1 cellular context compared by ENCODE assay signal in genomic region chr15:22265056-22265945, GRCh38.
TF ChIP-seq lines count a peak whose summit lies in the region.

No MANE protein-coding gene starts in this region.

TF ChIP-seq in GM23338, 12 proteins besides CTCF, POLR2A, EP300 and RAD21 (continued from another document):
- TF ChIP-seq REST (IDR thresholded peaks at IDR 0.05; ENCODE audit: unreplicated experiment) (no peak), EZH2 (IDR thresholded peaks at IDR 0.05; ENCODE audit: low read depth, unreplicated experiment) (no peak), NANOG (IDR thresholded peaks at IDR 0.05; ENCODE audit: borderline replicate concordance) (no peak), ZNF331 (CRISPR knock-in tag; IDR thresholded peaks at IDR 0.05; ENCODE audit: low read depth) (no peak)
- TF ChIP-seq, protein P1, sequence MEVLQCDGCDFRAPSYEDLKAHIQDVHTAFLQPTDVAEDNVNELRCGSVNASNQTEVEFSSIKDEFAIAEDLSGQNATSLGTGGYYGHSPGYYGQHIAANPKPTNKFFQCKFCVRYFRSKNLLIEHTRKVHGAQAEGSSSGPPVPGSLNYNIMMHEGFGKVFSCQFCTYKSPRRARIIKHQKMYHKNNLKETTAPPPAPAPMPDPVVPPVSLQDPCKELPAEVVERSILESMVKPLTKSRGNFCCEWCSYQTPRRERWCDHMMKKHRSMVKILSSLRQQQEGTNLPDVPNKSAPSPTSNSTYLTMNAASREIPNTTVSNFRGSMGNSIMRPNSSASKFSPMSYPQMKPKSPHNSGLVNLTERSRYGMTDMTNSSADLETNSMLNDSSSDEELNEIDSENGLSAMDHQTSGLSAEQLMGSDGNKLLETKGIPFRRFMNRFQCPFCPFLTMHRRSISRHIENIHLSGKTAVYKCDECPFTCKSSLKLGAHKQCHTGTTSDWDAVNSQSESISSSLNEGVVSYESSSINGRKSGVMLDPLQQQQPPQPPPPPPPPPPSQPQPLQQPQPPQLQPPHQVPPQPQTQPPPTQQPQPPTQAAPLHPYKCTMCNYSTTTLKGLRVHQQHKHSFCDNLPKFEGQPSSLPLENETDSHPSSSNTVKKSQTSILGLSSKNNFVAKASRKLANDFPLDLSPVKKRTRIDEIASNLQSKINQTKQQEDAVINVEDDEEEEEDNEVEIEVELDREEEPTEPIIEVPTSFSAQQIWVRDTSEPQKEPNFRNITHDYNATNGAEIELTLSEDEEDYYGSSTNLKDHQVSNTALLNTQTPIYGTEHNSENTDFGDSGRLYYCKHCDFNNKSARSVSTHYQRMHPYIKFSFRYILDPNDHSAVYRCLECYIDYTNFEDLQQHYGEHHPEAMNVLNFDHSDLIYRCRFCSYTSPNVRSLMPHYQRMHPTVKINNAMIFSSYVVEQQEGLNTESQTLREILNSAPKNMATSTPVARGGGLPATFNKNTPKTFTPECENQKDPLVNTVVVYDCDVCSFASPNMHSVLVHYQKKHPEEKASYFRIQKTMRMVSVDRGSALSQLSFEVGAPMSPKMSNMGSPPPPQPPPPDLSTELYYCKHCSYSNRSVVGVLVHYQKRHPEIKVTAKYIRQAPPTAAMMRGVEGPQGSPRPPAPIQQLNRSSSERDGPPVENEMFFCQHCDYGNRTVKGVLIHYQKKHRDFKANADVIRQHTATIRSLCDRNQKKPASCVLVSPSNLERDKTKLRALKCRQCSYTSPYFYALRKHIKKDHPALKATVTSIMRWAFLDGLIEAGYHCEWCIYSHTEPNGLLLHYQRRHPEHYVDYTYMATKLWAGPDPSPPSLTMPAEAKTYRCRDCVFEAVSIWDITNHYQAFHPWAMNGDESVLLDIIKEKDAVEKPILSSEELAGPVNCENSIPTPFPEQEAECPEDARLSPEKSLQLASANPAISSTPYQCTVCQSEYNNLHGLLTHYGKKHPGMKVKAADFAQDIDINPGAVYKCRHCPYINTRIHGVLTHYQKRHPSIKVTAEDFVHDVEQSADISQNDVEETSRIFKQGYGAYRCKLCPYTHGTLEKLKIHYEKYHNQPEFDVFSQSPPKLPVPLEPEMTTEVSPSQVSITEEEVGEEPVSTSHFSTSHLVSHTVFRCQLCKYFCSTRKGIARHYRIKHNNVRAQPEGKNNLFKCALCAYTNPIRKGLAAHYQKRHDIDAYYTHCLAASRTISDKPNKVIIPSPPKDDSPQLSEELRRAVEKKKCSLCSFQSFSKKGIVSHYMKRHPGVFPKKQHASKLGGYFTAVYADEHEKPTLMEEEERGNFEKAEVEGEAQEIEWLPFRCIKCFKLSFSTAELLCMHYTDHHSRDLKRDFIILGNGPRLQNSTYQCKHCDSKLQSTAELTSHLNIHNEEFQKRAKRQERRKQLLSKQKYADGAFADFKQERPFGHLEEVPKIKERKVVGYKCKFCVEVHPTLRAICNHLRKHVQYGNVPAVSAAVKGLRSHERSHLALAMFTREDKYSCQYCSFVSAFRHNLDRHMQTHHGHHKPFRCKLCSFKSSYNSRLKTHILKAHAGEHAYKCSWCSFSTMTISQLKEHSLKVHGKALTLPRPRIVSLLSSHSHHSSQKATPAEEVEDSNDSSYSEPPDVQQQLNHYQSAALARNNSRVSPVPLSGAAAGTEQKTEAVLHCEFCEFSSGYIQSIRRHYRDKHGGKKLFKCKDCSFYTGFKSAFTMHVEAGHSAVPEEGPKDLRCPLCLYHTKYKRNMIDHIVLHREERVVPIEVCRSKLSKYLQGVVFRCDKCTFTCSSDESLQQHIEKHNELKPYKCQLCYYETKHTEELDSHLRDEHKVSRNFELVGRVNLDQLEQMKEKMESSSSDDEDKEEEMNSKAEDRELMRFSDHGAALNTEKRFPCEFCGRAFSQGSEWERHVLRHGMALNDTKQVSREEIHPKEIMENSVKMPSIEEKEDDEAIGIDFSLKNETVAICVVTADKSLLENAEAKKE (CRISPR knock-in tag; IDR thresholded peaks at IDR 0.05): no peak
